In genomic region chr3:100606894-100607512, GRCh38 we compare ENCODE assay signal across 10 cellular contexts.
A peak's percentile ranks its signal among the peaks of the same experiment; 100 is the strongest.
DNase-seq lines count a peak whose midpoint lies in the region; ATAC-seq and TF ChIP-seq lines count a peak whose summit lies in the region.
"Had no signal": no experiment of that assay in that cellular context is flagged by ENCODE, and none has a peak within 500 bp of the region (broad histone marks: within the 10 kb centered on the region; RNA-seq: fewer than 3 reads in every experiment).

No MANE protein-coding gene starts in this region.

- CTCF ChIA-PET in GM10248 (lab: Yijun Ruan, JAX): no interaction called here

- no peak overlapping the region for H3K4me3 Mint-ChIP-seq in effector memory CD8-positive, alpha-beta T cell
- H3K4me3 Mint-ChIP-seq: activated T-helper 1 cell treated with anti-CD3 and anti-CD28 coated beads, Interleukin-12 subunit alpha, Interleukin-12 subunit beta, Interleukin-2, Interleukin-4 antibody, amounts not matched to agents 30 ng/mL and 10 ng/mL and 1 ng/mL, durations not matched to agents 14 hours and 24 hours and 36 hours had no signal

- ATAC-seq in GM19351 (IDR thresholded peaks at IDR 0.05; ENCODE audit: unreplicated experiment) (peak; percentile 79), HG02852 (IDR thresholded peaks at IDR 0.05; ENCODE audit: unreplicated experiment) (peak; percentile 75), HG03571 (IDR thresholded peaks at IDR 0.05; ENCODE audit: unreplicated experiment) (peak; percentile 77)
- no peak for ATAC-seq in effector memory CD8-positive, alpha-beta T cell (replicated peaks)

- no peak for TF ChIP-seq CTCF in GM10248 (IDR thresholded peaks at IDR 0.05; ENCODE audit: control extremely low read depth, extremely low read depth, low read depth, missing control alignments)

- H3K9me3 Mint-ChIP-seq in effector memory CD8-positive, alpha-beta T cell: no peaks in the 10 kb centered on the region
- H3K9me3 Mint-ChIP-seq: activated T-helper 1 cell treated with anti-CD3 and anti-CD28 coated beads, Interleukin-12 subunit alpha, Interleukin-12 subunit beta, Interleukin-2, Interleukin-4 antibody, amounts not matched to agents 30 ng/mL and 10 ng/mL and 1 ng/mL, durations not matched to agents 14 hours and 24 hours and 36 hours had no signal

- peaks cover 3% of the 10 kb centered on the region for H3K36me3 Mint-ChIP-seq in effector memory CD8-positive, alpha-beta T cell (ENCODE audit: insufficient read depth)

- DNase-seq in GM10248 (ENCODE audit: extremely low spot score): peak; percentile 21
- DNase-seq in NCI-H2081 treated with DMSO at 0.1 percent for 48 hours (lab: John Stamatoyannopoulos, UW): no peak
- no peak for DNase-seq in NCI-H2029 treated with DMSO at 0.1 percent for 48 hours (lab: John Stamatoyannopoulos, UW)
- DNase-seq in cortex of kidney (lab: John Stamatoyannopoulos, UW): no peak
- DNase-seq in effector memory CD8-positive, alpha-beta T cell: no peak
- DNase-seq: Kasumi-1 had no signal

- H3K4me1 Mint-ChIP-seq in effector memory CD8-positive, alpha-beta T cell (ENCODE audit: low read depth in 2 of 2): peaks cover 8 to 9% of the 10 kb centered on the region in 2 donors

- POLR2A ChIA-PET in GM10248 (lab: Yijun Ruan, JAX): interaction anchor here (0.6 kb wide), 1 partner anchor 760 kb away, joined by 4 read pairs; no protein-coding TSS in a partner anchor

- H3K27me3 Mint-ChIP-seq in effector memory CD8-positive, alpha-beta T cell: peaks cover 49 to 63% of the 10 kb centered on the region in 2 donors

- H3K27ac Mint-ChIP-seq in effector memory CD8-positive, alpha-beta T cell: no peak overlapping the region
- H3K27ac Mint-ChIP-seq: activated T-helper 1 cell treated with anti-CD3 and anti-CD28 coated beads, Interleukin-12 subunit alpha, Interleukin-12 subunit beta, Interleukin-2, Interleukin-4 antibody, amounts not matched to agents 30 ng/mL and 10 ng/mL and 1 ng/mL, durations not matched to agents 14 hours and 24 hours and 36 hours had no signal
